Comparison of ENCODE assay signal across 13 cellular contexts in genomic region chr7:116527521-116527920, GRCh38. TPM values are rescaled to one million over a fixed set of nuclear protein-coding genes. Genes with fewer than 3 reads are reported as not detected.
DNase-seq lines count a peak whose midpoint lies in the region; ATAC-seq and TF ChIP-seq lines count a peak whose summit lies in the region.
"Had no signal": no experiment of that assay in that cellular context is flagged by ENCODE, and none has a peak within 500 bp of the region (broad histone marks: within the 10 kb centered on the region; RNA-seq: fewer than 3 reads in every experiment).

No MANE protein-coding gene starts in this region.

- H4K20me1 ChIP-seq in PC-9 (ENCODE audit: insufficient read depth) (no peaks in the 10 kb centered on the region), osteoblast (ENCODE audit: insufficient read depth, low read length) (peaks cover 3% of the 10 kb centered on the region), Karpas-422 (ENCODE audit: insufficient read depth, low read depth, low read length) (no peaks in the 10 kb centered on the region)

- peak overlapping the region; percentile 92 for H3K27ac ChIP-seq in PC-9
- peak overlapping the region; percentile 86 for H3K27ac ChIP-seq in osteoblast (ENCODE audit: low read depth, low read length)
- H3K27ac ChIP-seq in Karpas-422 (ENCODE audit: low read length): no peak overlapping the region

- H3K4me1 ChIP-seq in PC-9 (replicated peaks; ENCODE audit: insufficient read depth): peaks cover 54% of the 10 kb centered on the region
- peaks cover 60% of the 10 kb centered on the region for H3K4me1 ChIP-seq in osteoblast (ENCODE audit: insufficient read depth, low read length)
- H3K4me1 ChIP-seq in Karpas-422 (ENCODE audit: low read length): peaks cover 9% of the 10 kb centered on the region

- H3K9ac ChIP-seq in Karpas-422 (ENCODE audit: low read length): no peak overlapping the region

- H3K36me3 ChIP-seq in PC-9 (ENCODE audit: low read depth) (peaks cover 30% of the 10 kb centered on the region), osteoblast (ENCODE audit: insufficient read depth, low read length) (peaks cover 26% of the 10 kb centered on the region), Karpas-422 (ENCODE audit: insufficient read depth, low read length) (no peaks in the 10 kb centered on the region)

- no peak for ATAC-seq in HG03354 (IDR thresholded peaks at IDR 0.05; ENCODE audit: poor library complexity, severe bottlenecking, unreplicated experiment)

- H3K9me2 ChIP-seq in PC-9 (ENCODE audit: insufficient read depth) (no peaks in the 10 kb centered on the region), Karpas-422 (replicated peaks; ENCODE audit: insufficient read depth, low read length) (no peaks in the 10 kb centered on the region)

- no TSS peak for BruUV-seq in PC-9 (replicated peaks; lab: Mats Ljungman, UMichigan)

- DNase-seq in AG10803 (ENCODE audit: low read depth): no peak
- no peak for DNase-seq in PC-9
- peak; percentile 61 for DNase-seq in dermis blood vessel endothelial cell
- peak; percentile 91 for DNase-seq in osteoblast (ENCODE audit: insufficient read length, low spot score, missing footprints)
- no peak for DNase-seq in NOMO-1 treated with dmso at 0.1 percent for 144 hours (lab: John Stamatoyannopoulos, UW; ENCODE audit: unreplicated experiment)
- DNase-seq in COR-L47 (lab: John Stamatoyannopoulos, UW): no peak
- DNase-seq in Karpas-422: no peak
- DNase-seq: CD4-positive, alpha-beta memory T cell; erythroblast; naive B cell; NCI-H2171 treated with DMSO at 0.1 percent for 48 hours; stimulated activated CD4-positive, alpha-beta T cell treated with anti-CD3 and anti-CD28 coated beads, Interleukin-4, amount 100 ng/mL, for 4 hours had no signal

- H3K27me3 ChIP-seq in PC-9 (ENCODE audit: insufficient read depth, low read depth) (no peaks in the 10 kb centered on the region), osteoblast (ENCODE audit: insufficient read depth, low read length) (no peaks in the 10 kb centered on the region), Karpas-422 (ENCODE audit: low read length) (peaks cover 4% of the 10 kb centered on the region; the same call in 1 of the 2 replicates)

- no peaks in the 10 kb centered on the region for H3K9me3 ChIP-seq in PC-9 (ENCODE audit: insufficient read depth, low read depth)
- no peaks in the 10 kb centered on the region for H3K9me3 ChIP-seq in osteoblast (ENCODE audit: low read depth, low read length)
- no peaks in the 10 kb centered on the region for H3K9me3 ChIP-seq in Karpas-422 (ENCODE audit: low read length)

- POLR2A ChIA-PET in PC-9 (lab: Charles Lee; ENCODE audit: unreplicated experiment): interaction anchor here (0.6 to 0.7 kb wide), 4 partner anchors 83 to 256 kb away, joined by 4 to 6 read pairs (median 4); no protein-coding TSS in a partner anchor

- H3K4me3 ChIP-seq in AG10803 (ENCODE audit: low read length) (peak overlapping the region; percentile 95), PC-9 (peak overlapping the region; percentile 97; the same call in 1 of the 2 replicates), osteoblast (ENCODE audit: insufficient read depth, low read length) (peak overlapping the region; percentile 96), Karpas-422 (ENCODE audit: low read length) (no peak overlapping the region)

- H3F3A ChIP-seq in PC-9 (ENCODE audit: insufficient read depth, low read depth): peaks cover 15% of the 10 kb centered on the region; the same call in 1 of the 2 replicates

- CTCF ChIA-PET in PC-9 (lab: Charles Lee): no interaction called here

- H3K4me2 ChIP-seq in PC-9: peak overlapping the region; percentile 99
- H3K4me2 ChIP-seq in osteoblast (ENCODE audit: insufficient read depth, low read length): peak overlapping the region; percentile 96
- no peak overlapping the region for H3K4me2 ChIP-seq in Karpas-422 (ENCODE audit: low read depth, low read length, poor library complexity, severe bottlenecking)

- intact Hi-C loops in PC-9 (cut with micrococcal nuclease; ENCODE audit: unreplicated experiment): loop anchor here (1.0 to 5.0 kb wide), 4 partner anchors 62 to 345 kb away; partner anchors contain the start of gene MET

- H2AFZ ChIP-seq in PC-9 (no peak overlapping the region), osteoblast (ENCODE audit: low read length) (no peak overlapping the region), Karpas-422 (ENCODE audit: low read length) (no peak overlapping the region)

- no peak for TF ChIP-seq CTCF in AG10803 (conservative IDR thresholded peaks at IDR 0.05; ENCODE audit: low read length)
- no peak for TF ChIP-seq CTCF in PC-9 (conservative IDR thresholded peaks at IDR 0.05)
- TF ChIP-seq CTCF in osteoblast (IDR thresholded peaks at IDR 0.05; ENCODE audit: extremely low read depth, low read depth, low read length): no peak

- peaks cover 66% of the 10 kb centered on the region for H3K79me2 ChIP-seq in PC-9 (ENCODE audit: low read depth)
- H3K79me2 ChIP-seq in osteoblast (ENCODE audit: insufficient read depth, low read length): peaks cover 73% of the 10 kb centered on the region
- H3K79me2 ChIP-seq in Karpas-422 (ENCODE audit: low read length): no peaks in the 10 kb centered on the region

RNA-seq across cellular contexts. Expression of gene CAV1, which starts 2.7 kb away (rescaled TPM):
- 850 and 1,077 TPM in 2 replicates for total RNA-seq in PC-9 (2021)
- 1,771 and 3,866 TPM in 2 replicates for total RNA-seq in dermis blood vessel endothelial cell
- 291 and 337 TPM in 2 replicates for total RNA-seq in osteoblast
- not detected in 2 replicates for total RNA-seq in Karpas-422 (2014; rRNA removed; shearing (Covaris generic); ENCODE audit: low replicate concordance)
- total RNA-seq: CD4-positive, alpha-beta memory T cell had no signal

RNA-seq across cellular contexts. Expression of gene CAV2, which starts 28.0 kb away (rescaled TPM):
- total RNA-seq in PC-9 (2021) (260 and 296 TPM in 2 replicates), dermis blood vessel endothelial cell (247 and 291 TPM in 2 replicates), osteoblast (62.8 and 67.3 TPM in 2 replicates)
- total RNA-seq in Karpas-422 (2014; rRNA removed; shearing (Covaris generic); ENCODE audit: low replicate concordance): 1.2 TPM in 1 of 2 replicates, not detected in the other

Comparison
In these comparisons a context has a peak if more than half of its experiments do, and no peak if none do; other contexts are left out.
1. DNase-seq: peak in dermis blood vessel endothelial cell (single experiment) and osteoblast (single experiment); none in AG10803 (single experiment), PC-9 (0 of 2), NOMO-1 treated with dmso at 0.1 percent for 144 hours (single experiment), COR-L47 (single experiment) and Karpas-422 (single experiment).
2. RNA of gene CAV1, which starts 2.7 kb away (total RNA-seq): 1,771 to 3,866 TPM in dermis blood vessel endothelial cell, 850 to 1,077 TPM in PC-9 and 291 to 337 TPM in osteoblast; not detected in Karpas-422; every median in the first group is over 100 times any median in the second.
3. RNA of gene CAV2, which starts 28.0 kb away (total RNA-seq): 247 to 291 TPM in dermis blood vessel endothelial cell, 260 to 296 TPM in PC-9 and 62.8 to 67.3 TPM in osteoblast; 1.2 TPM in Karpas-422; every median in the first group is over 10 times any median in the second.